ENCODE assay signal across 1 cellular context in the genomic region with DNA sequence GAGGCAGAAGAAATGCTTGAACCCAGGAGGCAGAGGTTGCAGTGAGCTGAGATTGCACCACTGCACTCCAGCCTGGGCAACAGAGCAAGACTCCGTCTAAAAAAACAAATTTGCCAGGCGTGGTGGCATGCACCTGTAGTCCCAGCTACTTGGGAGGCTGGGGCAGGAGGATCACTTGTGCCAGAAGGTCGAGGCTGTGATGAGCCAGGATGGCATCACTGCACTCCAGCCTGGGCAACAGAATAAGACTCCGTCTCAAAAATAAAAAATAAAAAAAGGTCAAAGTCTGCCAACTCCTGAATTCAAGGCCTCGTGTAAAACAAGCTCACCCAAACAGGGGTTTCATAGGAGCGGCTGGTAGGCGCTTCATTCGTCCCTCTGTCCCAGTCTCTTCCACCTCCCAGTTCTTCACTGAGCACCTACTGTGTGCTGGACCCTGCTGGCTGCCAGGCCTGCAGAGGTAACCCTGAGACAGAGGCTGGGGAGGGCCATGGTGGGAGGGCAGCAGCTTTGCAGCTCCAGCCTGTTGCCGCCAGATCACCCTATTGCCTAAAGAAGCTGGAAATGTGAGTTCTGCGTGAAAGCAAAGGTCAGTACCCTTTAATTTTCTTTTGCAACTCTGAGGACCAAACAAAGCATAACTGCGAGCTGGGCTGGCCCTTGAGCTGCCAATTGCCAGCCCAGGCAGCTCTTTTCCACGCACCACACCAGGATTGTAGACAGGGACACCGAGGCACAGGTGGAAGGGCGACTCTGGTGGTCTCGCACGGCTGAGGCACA.
TF ChIP-seq lines count a peak whose summit lies in the region.

No MANE protein-coding gene starts in this region.

TF ChIP-seq in liver, 16 proteins besides CTCF, POLR2A, EP300 and RAD21 (continued from another document):
- TF ChIP-seq, protein P1, sequence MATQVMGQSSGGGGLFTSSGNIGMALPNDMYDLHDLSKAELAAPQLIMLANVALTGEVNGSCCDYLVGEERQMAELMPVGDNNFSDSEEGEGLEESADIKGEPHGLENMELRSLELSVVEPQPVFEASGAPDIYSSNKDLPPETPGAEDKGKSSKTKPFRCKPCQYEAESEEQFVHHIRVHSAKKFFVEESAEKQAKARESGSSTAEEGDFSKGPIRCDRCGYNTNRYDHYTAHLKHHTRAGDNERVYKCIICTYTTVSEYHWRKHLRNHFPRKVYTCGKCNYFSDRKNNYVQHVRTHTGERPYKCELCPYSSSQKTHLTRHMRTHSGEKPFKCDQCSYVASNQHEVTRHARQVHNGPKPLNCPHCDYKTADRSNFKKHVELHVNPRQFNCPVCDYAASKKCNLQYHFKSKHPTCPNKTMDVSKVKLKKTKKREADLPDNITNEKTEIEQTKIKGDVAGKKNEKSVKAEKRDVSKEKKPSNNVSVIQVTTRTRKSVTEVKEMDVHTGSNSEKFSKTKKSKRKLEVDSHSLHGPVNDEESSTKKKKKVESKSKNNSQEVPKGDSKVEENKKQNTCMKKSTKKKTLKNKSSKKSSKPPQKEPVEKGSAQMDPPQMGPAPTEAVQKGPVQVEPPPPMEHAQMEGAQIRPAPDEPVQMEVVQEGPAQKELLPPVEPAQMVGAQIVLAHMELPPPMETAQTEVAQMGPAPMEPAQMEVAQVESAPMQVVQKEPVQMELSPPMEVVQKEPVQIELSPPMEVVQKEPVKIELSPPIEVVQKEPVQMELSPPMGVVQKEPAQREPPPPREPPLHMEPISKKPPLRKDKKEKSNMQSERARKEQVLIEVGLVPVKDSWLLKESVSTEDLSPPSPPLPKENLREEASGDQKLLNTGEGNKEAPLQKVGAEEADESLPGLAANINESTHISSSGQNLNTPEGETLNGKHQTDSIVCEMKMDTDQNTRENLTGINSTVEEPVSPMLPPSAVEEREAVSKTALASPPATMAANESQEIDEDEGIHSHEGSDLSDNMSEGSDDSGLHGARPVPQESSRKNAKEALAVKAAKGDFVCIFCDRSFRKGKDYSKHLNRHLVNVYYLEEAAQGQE (IDR thresholded peaks at IDR 0.05): peak; percentile 51
